ENCODE assay signal across 8 cellular contexts in the genomic region with DNA sequence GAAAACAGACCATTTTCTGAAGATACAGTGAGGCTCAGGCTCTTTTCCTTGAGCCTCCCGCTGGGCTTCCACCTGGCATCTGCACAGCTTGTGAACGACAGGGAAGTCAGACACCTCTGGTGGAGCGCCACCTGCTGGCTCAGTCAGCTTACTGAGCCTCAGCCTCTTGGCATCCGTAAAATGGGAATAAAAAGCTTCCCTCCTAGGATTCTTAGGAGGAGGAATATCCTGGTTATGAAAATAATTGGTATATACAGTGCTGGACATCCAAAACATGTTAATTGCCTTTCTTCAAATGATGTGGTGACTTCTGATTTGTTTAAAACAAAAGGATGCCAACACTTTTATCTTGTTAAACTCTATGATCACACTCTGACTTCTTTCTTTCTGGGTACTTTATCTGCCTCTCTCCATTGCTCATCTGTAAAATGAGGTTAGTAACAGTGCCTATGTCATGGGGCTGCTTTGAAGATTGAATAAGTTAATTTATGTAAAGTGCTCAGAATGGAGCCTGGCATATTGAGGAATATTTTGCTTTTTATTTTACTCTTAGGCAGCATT.
A peak's percentile ranks its signal among the peaks of the same experiment; 100 is the strongest.
DNase-seq lines count a peak whose midpoint lies in the region; ATAC-seq and TF ChIP-seq lines count a peak whose summit lies in the region.

No MANE protein-coding gene starts in this region.

- no peaks in the 10 kb centered on the region for H3K36me3 Mint-ChIP-seq in memory B cell

- in situ Hi-C loops in GM13976 (cut with MboI; ENCODE audit: low sequenced_read_pairs, unreplicated experiment), result loop anchor here (10.0 kb wide), 1 partner anchor 146 kb away; no protein-coding TSS in a partner anchor

- ATAC-seq in HG02938 (IDR thresholded peaks at IDR 0.05; ENCODE audit: unreplicated experiment) (peak; percentile 53), memory B cell (ENCODE audit: low read depth) (peak; percentile 55)

- peaks cover 11% of the 10 kb centered on the region for H3K27me3 Mint-ChIP-seq in memory B cell

- peaks cover 7% of the 10 kb centered on the region for H3K4me1 Mint-ChIP-seq in memory B cell

- no peak overlapping the region for H3K27ac Mint-ChIP-seq in memory B cell

- peak; percentile 35 for DNase-seq in GM13976 (ENCODE audit: low spot score)
- peak; percentile 37 for DNase-seq in NCI-H2107 treated with DMSO at 0.1 percent for 48 hours (lab: John Stamatoyannopoulos, UW; ENCODE audit: unreplicated experiment)
- DNase-seq in activated CD4-positive, alpha-beta T cell treated with anti-CD3 and anti-CD28 coated beads for 4 hours, result peak; percentile 27 to 49
- DNase-seq in dermis microvascular lymphatic vessel endothelial cell (ENCODE audit: low read depth in 2 of 2), result peak; percentile 32 to 82
- peak; percentile 23 to 50 for DNase-seq in memory B cell (ENCODE audit: low spot score in 2 of 2)
- peak; percentile 48 for DNase-seq in stimulated activated CD8-positive, alpha-beta memory T cell treated with anti-CD3 and anti-CD28 coated beads, Interleukin-2, amount 100 ng/mL, for 48 hours (ENCODE audit: low read depth in 2 of 2)

- no peak overlapping the region for H3K27ac ChIP-seq in 22Rv1

- no peak overlapping the region for H3K4me3 Mint-ChIP-seq in memory B cell

- H3K9me3 Mint-ChIP-seq in memory B cell, result no peaks in the 10 kb centered on the region

- TF ChIP-seq CTCF in 22Rv1 (IDR thresholded peaks at IDR 0.05) (peak; percentile 95), GM13976 (IDR thresholded peaks at IDR 0.05; ENCODE audit: borderline replicate concordance, control extremely low read depth, extremely low read depth, insufficient read depth, missing control alignments) (peak; percentile 90)
